ENCODE assay signal across 23 cellular contexts in the genomic region with DNA sequence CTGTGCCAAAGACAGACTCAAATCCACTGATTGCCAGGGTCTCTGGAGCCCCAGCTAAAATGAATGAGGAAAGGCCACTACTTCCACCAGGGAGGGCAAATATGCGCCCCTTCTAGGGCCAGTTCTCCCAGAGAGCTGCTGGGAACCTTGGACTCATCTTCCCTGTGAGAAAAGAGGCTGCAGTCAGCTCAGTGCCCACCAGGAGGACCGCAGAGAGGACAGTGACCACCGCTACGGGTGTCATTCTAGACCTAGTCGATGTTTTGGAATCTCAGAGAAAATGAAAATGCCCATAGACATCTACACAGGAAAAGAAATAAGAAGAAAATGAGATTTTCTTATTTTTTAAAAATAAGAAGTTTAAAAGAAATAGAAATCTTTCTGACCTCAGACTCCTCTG.
DNase-seq lines count a peak whose midpoint lies in the region; ATAC-seq, FAIRE-seq and TF ChIP-seq lines count a peak whose summit lies in the region.
"Had no signal": no experiment of that assay in that cellular context is flagged by ENCODE, and none has a peak within 500 bp of the region (broad histone marks: within the 10 kb centered on the region; RNA-seq: fewer than 3 reads in every experiment).

No MANE protein-coding gene starts in this region.

- DNase-seq in HepG2 (ENCODE audit: low spot score) (no peak), right lobe of liver (no peak), cardiac fibroblast (ENCODE audit: low read depth in 2 of 2) (no peak), iPS-NIHi7 (ENCODE audit: extremely low spot score) (peak; percentile 63), type B pancreatic cell (ENCODE audit: extremely low spot score, unreplicated experiment) (no peak), suprapubic skin (ENCODE audit: low spot score in 2 of 2) (no peak)
- no peak for DNase-seq in activated CD4-positive, alpha-beta T cell treated with anti-CD3 and anti-CD28 coated beads for 48 hours
- DNase-seq: activated CD4-positive, alpha-beta T cell treated with anti-CD3 and anti-CD28 coated beads, Interleukin-2, amount 10 ng/mL, durations not matched to agents 24 days and 14 days; activated CD8-positive, alpha-beta memory T cell treated with anti-CD3 and anti-CD28 coated beads, Interleukin-2, amount 10 ng/mL, durations not matched to agents 7 days and 5 days; activated naive CD4-positive, alpha-beta T cell treated with anti-CD3 and anti-CD28 coated beads, Interleukin-2, amount 10 ng/mL, durations not matched to agents 7 days and 5 days; caudate nucleus; hippocampal formation; kidney; NCI-H1105 treated with DMSO at 0.1 percent for 48 hours; NCI-H2107; NCI-H510A treated with DMSO at 0.1 percent for 48 hours; NK-92 treated with Interleukin-12 subunit alpha and Interleukin-12 subunit beta, amount 100 ng/mL, for 24 hours; RPMI8226; T-helper 2 cell had no signal

- no TSS peak for BruUV-seq in HepG2 (replicated peaks; lab: Mats Ljungman, UMichigan)

- no peak for TF ChIP-seq RAD21 in HepG2 (CRISPR knock-in tag; IDR thresholded peaks at IDR 0.05)

- no peak overlapping the region for H3K4me2 ChIP-seq in HepG2 (ENCODE audit: low read depth, low read length)

- ATAC-seq in HepG2 (peak; percentile 55; the same call in 2 of the 3 replicates), right lobe of liver (no peak), HG03571 (IDR thresholded peaks at IDR 0.05; ENCODE audit: unreplicated experiment) (no peak)
- ATAC-seq: activated CD8-positive, alpha-beta memory T cell treated with anti-CD3 and anti-CD28 coated beads, Interleukin-2, amount 10 ng/mL, durations not matched to agents 7 days and 5 days had no signal

- 12% methylated on average over 5 of the region's 5 CpGs for WGBS in HepG2 (ENCODE audit: low lambda C conversion rate)
- 40% methylated on average over 1 of the region's 5 CpGs for WGBS in right lobe of liver (ENCODE audit: insufficient coverage, low coverage, low lambda C conversion rate, missing lambda C conversion rate)
- WGBS in suprapubic skin, result 76% methylated on average over 5 of the region's 5 CpGs

- no peak overlapping the region for H3K27ac Mint-ChIP-seq in type B pancreatic cell
- H3K27ac Mint-ChIP-seq: activated CD4-positive, alpha-beta T cell treated with anti-CD3 and anti-CD28 coated beads, Interleukin-2, amount 10 ng/mL, durations not matched to agents 24 days and 14 days; activated CD8-positive, alpha-beta memory T cell treated with anti-CD3 and anti-CD28 coated beads, Interleukin-2, amount 10 ng/mL, durations not matched to agents 7 days and 5 days; activated naive CD4-positive, alpha-beta T cell treated with anti-CD3 and anti-CD28 coated beads, Interleukin-2, amount 10 ng/mL, durations not matched to agents 7 days and 5 days had no signal

- CTCF ChIA-PET in HepG2 (lab: Yijun Ruan, JAX; ENCODE audit: low intra/inter-chr PET ratio, low total read pairs), result no interaction called here

- H3K36me3 Mint-ChIP-seq in type B pancreatic cell, result no peaks in the 10 kb centered on the region
- H3K36me3 Mint-ChIP-seq: activated CD8-positive, alpha-beta memory T cell treated with anti-CD3 and anti-CD28 coated beads, Interleukin-2, amount 10 ng/mL, durations not matched to agents 7 days and 5 days; activated naive CD4-positive, alpha-beta T cell treated with anti-CD3 and anti-CD28 coated beads, Interleukin-2, amount 10 ng/mL, durations not matched to agents 7 days and 5 days had no signal

- FAIRE-seq in HepG2 (lab: Jason Lieb, UNC), result no peak
- FAIRE-seq: frontal cortex, kidney had no signal

- no peaks in the 10 kb centered on the region for H3K9me3 Mint-ChIP-seq in type B pancreatic cell
- H3K9me3 Mint-ChIP-seq: activated CD4-positive, alpha-beta T cell treated with anti-CD3 and anti-CD28 coated beads, Interleukin-2, amount 10 ng/mL, durations not matched to agents 24 days and 14 days; activated naive CD4-positive, alpha-beta T cell treated with anti-CD3 and anti-CD28 coated beads, Interleukin-2, amount 10 ng/mL, durations not matched to agents 7 days and 5 days had no signal

- H3K27ac ChIP-seq in HepG2 (ENCODE audit: extremely low read length, insufficient read depth, low read length), result no peak overlapping the region
- H3K27ac ChIP-seq in right lobe of liver, result no peak overlapping the region
- H3K27ac ChIP-seq in suprapubic skin, result no peak overlapping the region
- H3K27ac ChIP-seq: C4-2B, right atrium auricular region had no signal

- POLR2A ChIA-PET in HepG2 (lab: Yijun Ruan, JAX), result no interaction called here

- TF ChIP-seq POLR2A in HepG2 (IDR thresholded peaks at IDR 0.05; ENCODE audit: insufficient read depth in 1 of 2, low read depth in 2 of 2, low read length in 2 of 2) (no peak), right lobe of liver (IDR thresholded peaks at IDR 0.05) (no peak), suprapubic skin (IDR thresholded peaks at IDR 0.05) (no peak)

- H3K36me3 ChIP-seq in HepG2 (replicated peaks in 1 of 2; ENCODE audit: control insufficient read depth in 1 of 2, insufficient read depth in 2 of 2, low read length in 2 of 2) (no peaks in the 10 kb centered on the region), right lobe of liver (no peaks in the 10 kb centered on the region), suprapubic skin (no peaks in the 10 kb centered on the region)
- H3K36me3 ChIP-seq: right atrium auricular region had no signal

- H3K4me1 Mint-ChIP-seq in type B pancreatic cell (ENCODE audit: unreplicated experiment), result no peaks in the 10 kb centered on the region
- H3K4me1 Mint-ChIP-seq: activated CD4-positive, alpha-beta T cell treated with anti-CD3 and anti-CD28 coated beads, Interleukin-2, amount 10 ng/mL, durations not matched to agents 24 days and 14 days; activated CD8-positive, alpha-beta memory T cell treated with anti-CD3 and anti-CD28 coated beads, Interleukin-2, amount 10 ng/mL, durations not matched to agents 7 days and 5 days; activated naive CD4-positive, alpha-beta T cell treated with anti-CD3 and anti-CD28 coated beads, Interleukin-2, amount 10 ng/mL, durations not matched to agents 7 days and 5 days had no signal

- TF ChIP-seq CTCF in HepG2 (CRISPR knock-in tag; IDR thresholded peaks at IDR 0.05) (no peak), right lobe of liver (IDR thresholded peaks at IDR 0.05) (no peak), cardiac fibroblast (IDR thresholded peaks at IDR 0.05; ENCODE audit: low read depth, low read length) (peak; percentile 26), type B pancreatic cell (conservative IDR thresholded peaks at IDR 0.05) (peak; percentile 70), suprapubic skin (IDR thresholded peaks at IDR 0.05) (peak in 1 of 2 donors; percentile 14)

- intact Hi-C loops in HepG2 (cut with micrococcal nuclease; ENCODE audit: unreplicated experiment) (no loop called here), right lobe of liver (cut with DNase I) (no loop called here)

- no peak for TF ChIP-seq EP300 in HepG2 (IDR thresholded peaks at IDR 0.05; ENCODE audit: low read depth in 2 of 2, low read length in 2 of 2)
- no peak for TF ChIP-seq EP300 in HepG2 (CRISPR knock-in tag; IDR thresholded peaks at IDR 0.05; ENCODE audit: borderline replicate concordance)
- TF ChIP-seq EP300 in suprapubic skin (IDR thresholded peaks at IDR 0.05), result no peak

- no peaks in the 10 kb centered on the region for H3K79me2 ChIP-seq in HepG2 (ENCODE audit: insufficient read depth, low read length)

- H3K4me3 Mint-ChIP-seq in type B pancreatic cell, result no peak overlapping the region
- H3K4me3 Mint-ChIP-seq: activated CD4-positive, alpha-beta T cell treated with anti-CD3 and anti-CD28 coated beads, Interleukin-2, amount 10 ng/mL, durations not matched to agents 24 days and 14 days; activated CD8-positive, alpha-beta memory T cell treated with anti-CD3 and anti-CD28 coated beads, Interleukin-2, amount 10 ng/mL, durations not matched to agents 7 days and 5 days; activated naive CD4-positive, alpha-beta T cell treated with anti-CD3 and anti-CD28 coated beads, Interleukin-2, amount 10 ng/mL, durations not matched to agents 7 days and 5 days had no signal

- H3K9ac ChIP-seq in HepG2 (ENCODE audit: insufficient read depth, low read depth, low read length), result no peak overlapping the region

- H3K27me3 ChIP-seq in HepG2 (ENCODE audit: control insufficient read depth in 1 of 2, insufficient read depth in 2 of 2, low read length in 2 of 2) (no peaks in the 10 kb centered on the region), right lobe of liver (no peaks in the 10 kb centered on the region), suprapubic skin (peaks cover 4% of the 10 kb centered on the region)
- H3K27me3 ChIP-seq: right atrium auricular region had no signal

- no peaks in the 10 kb centered on the region for H4K20me1 ChIP-seq in HepG2 (ENCODE audit: insufficient read depth, low read length)

- H2AFZ ChIP-seq in HepG2 (ENCODE audit: low read length), result no peak overlapping the region

- peaks cover 13% of the 10 kb centered on the region for H3K27me3 Mint-ChIP-seq in type B pancreatic cell
- H3K27me3 Mint-ChIP-seq: activated CD4-positive, alpha-beta T cell treated with anti-CD3 and anti-CD28 coated beads, Interleukin-2, amount 10 ng/mL, durations not matched to agents 24 days and 14 days; activated CD8-positive, alpha-beta memory T cell treated with anti-CD3 and anti-CD28 coated beads, Interleukin-2, amount 10 ng/mL, durations not matched to agents 7 days and 5 days had no signal

- H3K4me1 ChIP-seq in HepG2 (ENCODE audit: insufficient read depth, low read length) (no peaks in the 10 kb centered on the region), right lobe of liver (no peaks in the 10 kb centered on the region), suprapubic skin (no peaks in the 10 kb centered on the region)

- H3K9me3 ChIP-seq in HepG2 (ENCODE audit: low read length) (no peaks in the 10 kb centered on the region), right lobe of liver (no peaks in the 10 kb centered on the region), suprapubic skin (no peaks in the 10 kb centered on the region)
- H3K9me3 ChIP-seq: right atrium auricular region had no signal

- H3K4me3 ChIP-seq in HepG2 (replicated peaks in 1 of 3; ENCODE audit: insufficient read depth in 1 of 3, low read depth in 2 of 3, low read length in 3 of 3) (no peak overlapping the region), right lobe of liver (no peak overlapping the region), cardiac fibroblast (replicated peaks in 1 of 2; ENCODE audit: low read depth in 2 of 2, low read length in 2 of 2) (no peak overlapping the region), suprapubic skin (no peak overlapping the region)
- H3K4me3 ChIP-seq: right atrium auricular region had no signal

- in situ Hi-C loops in HepG2 (cut with HindIII; ENCODE audit: extremely low pct_ligation_motif_present, low pct_unique_long_range_greater_than_20kb), result no loop called here

TF ChIP-seq in HepG2, 621 proteins besides CTCF, POLR2A, EP300 and RAD21 (continues in another document):
- TF ChIP-seq PCBP2 (optimal IDR thresholded peaks at IDR 0.05; ENCODE audit: low read depth, low read length, poor library complexity, severe bottlenecking), result no peak

Comparison
In these comparisons a context has a peak if more than half of its experiments do, and no peak if none do; other contexts are left out.
1. CTCF ChIP-seq: peak in cardiac fibroblast (single experiment) and type B pancreatic cell (single experiment); none in HepG2 (single experiment) and right lobe of liver (0 of 4).